In the genomic region with DNA sequence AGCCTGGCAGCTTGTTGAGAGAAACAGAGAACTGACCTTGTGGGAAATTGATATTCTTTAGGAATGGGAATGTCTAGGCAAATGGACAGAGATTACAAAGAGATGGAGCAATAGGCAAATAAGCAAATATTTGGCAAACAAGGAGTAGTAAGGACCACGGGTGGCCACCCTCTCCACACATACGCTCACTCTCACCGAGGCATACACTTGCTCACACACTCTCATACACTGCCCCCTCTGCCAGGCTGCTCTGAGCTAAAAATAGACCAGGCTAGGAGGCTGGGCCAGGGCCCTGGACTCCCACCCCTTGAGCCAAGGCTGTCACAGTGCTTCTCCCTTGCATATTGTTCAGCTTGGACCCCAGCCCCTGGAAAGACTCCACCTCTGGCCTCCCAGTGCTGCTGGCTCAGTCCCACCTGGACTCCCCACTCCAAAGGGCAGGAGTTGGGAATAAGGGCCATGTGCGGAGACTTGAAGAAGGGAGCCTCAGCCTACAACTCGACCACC, we compare ENCODE assay signal across 13 cellular contexts. TPM values are rescaled to one million over a fixed set of nuclear protein-coding genes. Genes with fewer than 3 reads are reported as not detected.
DNase-seq lines count a peak whose midpoint lies in the region; ATAC-seq and TF ChIP-seq lines count a peak whose summit lies in the region.
"Had no signal": no experiment of that assay in that cellular context is flagged by ENCODE, and none has a peak within 500 bp of the region (broad histone marks: within the 10 kb centered on the region; RNA-seq: fewer than 3 reads in every experiment).

No MANE protein-coding gene starts in this region.

- H4K91ac ChIP-seq in neuronal stem cell (ENCODE audit: low read depth, low read length, poor library complexity): no peak overlapping the region

- H2BK12ac ChIP-seq in neuronal stem cell (ENCODE audit: low read length): no peak overlapping the region

- H2BK5ac ChIP-seq in neuronal stem cell (ENCODE audit: low read length): no peak overlapping the region

- H3K9me3 ChIP-seq in Caco-2: no peaks in the 10 kb centered on the region
- H3K9me3 ChIP-seq in neuronal stem cell (replicated peaks in 1 of 2; ENCODE audit: control insufficient read depth in 2 of 2, insufficient read depth in 1 of 2, low read depth in 1 of 2, low read length in 2 of 2): no peaks in the 10 kb centered on the region
- no peaks in the 10 kb centered on the region for H3K9me3 ChIP-seq in effector memory CD4-positive, alpha-beta T cell (ENCODE audit: control insufficient read depth, low read length)

- DNase-seq in Caco-2 (no peak), WTC11 (ENCODE audit: low spot score) (no peak), left ventricle myocardium superior (peak; percentile 67), neuronal stem cell (ENCODE audit: low spot score) (no peak), NCI-H146 treated with DMSO at 0.1 percent for 48 hours (lab: John Stamatoyannopoulos, UW; ENCODE audit: unreplicated experiment) (no peak)
- DNase-seq in stimulated activated naive CD4-positive, alpha-beta T cell (lab: John Stamatoyannopoulos, UW): no peak
- DNase-seq in effector memory CD4-positive, alpha-beta T cell: no peak
- DNase-seq: activated T-cell treated with anti-CD3 and anti-CD28 coated beads, Interleukin-2, amount 50 U/mL, for 72 hours; MV-4-11 had no signal

- peak overlapping the region; percentile 88 for H2AK5ac ChIP-seq in neuronal stem cell (ENCODE audit: low read depth, low read length)

- H3K27me3 Mint-ChIP-seq in Caco-2 (ENCODE audit: insufficient read depth, unreplicated experiment) (peaks cover 40% of the 10 kb centered on the region), WTC11 (ENCODE audit: low read depth) (peaks cover 68% of the 10 kb centered on the region)

- H3K4me1 ChIP-seq in Caco-2 (no peaks in the 10 kb centered on the region), neuronal stem cell (ENCODE audit: control insufficient read depth in 2 of 2, insufficient read depth in 1 of 2, low read depth in 1 of 2, low read length in 2 of 2) (peaks cover 0 to 25% of the 10 kb centered on the region in 2 donors)
- peaks cover 5% of the 10 kb centered on the region for H3K4me1 ChIP-seq in effector memory CD4-positive, alpha-beta T cell (ENCODE audit: control insufficient read depth, insufficient read depth, low read length, poor library complexity, severe bottlenecking)

- H3K23ac ChIP-seq in neuronal stem cell (ENCODE audit: low read depth, low read length, poor library complexity): no peak overlapping the region

- peak overlapping the region; percentile 89 for H3K18ac ChIP-seq in neuronal stem cell (ENCODE audit: low read length)

- CTCF ChIA-PET in Caco-2 (lab: Charles Lee): no interaction called here
- CTCF ChIA-PET in WTC11 (lab: Charles Lee): interaction anchor here (1.0 to 3.1 kb wide), 9 partner anchors 8 to 188 kb away, joined by 3 to 26 read pairs (median 4); no protein-coding TSS in a partner anchor

- WGBS in neuronal stem cell (ENCODE audit: extremely low coverage in 2 of 2, insufficient read length in 2 of 2, insufficient replicate concordance in 1 of 2), 2 donors: no CpG with 5 or more reads among the region's 5 CpGs

- POLR2A ChIA-PET in Caco-2 (lab: Charles Lee) (no interaction called here), WTC11 (lab: Charles Lee) (no interaction called here)

- H3K36me3 ChIP-seq in Caco-2 (ENCODE audit: control insufficient read depth, insufficient read depth, low read length): no peaks in the 10 kb centered on the region
- no peaks in the 10 kb centered on the region for H3K36me3 ChIP-seq in neuronal stem cell (replicated peaks in 1 of 2; ENCODE audit: control insufficient read depth in 2 of 2, insufficient read depth in 2 of 2, low read length in 2 of 2)
- no peaks in the 10 kb centered on the region for H3K36me3 ChIP-seq in effector memory CD4-positive, alpha-beta T cell (ENCODE audit: control insufficient read depth, insufficient read depth, low read length)

- H4K8ac ChIP-seq in neuronal stem cell (ENCODE audit: low read depth, low read length): no peak overlapping the region

- H2AFZ ChIP-seq in neuronal stem cell (ENCODE audit: low read length): no peak overlapping the region

- peak; percentile 23 for ATAC-seq in WTC11
- peak; percentile 85 for ATAC-seq in left ventricle myocardium superior
- no peak for ATAC-seq in GM19035 (IDR thresholded peaks at IDR 0.05; ENCODE audit: unreplicated experiment)

- H2BK120ac ChIP-seq in neuronal stem cell (ENCODE audit: low read depth, low read length): no peak overlapping the region

- no peaks in the 10 kb centered on the region for H3K79me1 ChIP-seq in neuronal stem cell (ENCODE audit: low read depth, low read length)

- TF ChIP-seq CTCF in Caco-2 (IDR thresholded peaks at IDR 0.05; ENCODE audit: insufficient read depth in 1 of 2, low read depth in 1 of 2, low read length in 1 of 2, severe bottlenecking in 1 of 2, unreplicated experiment in 1 of 2) (no peak), WTC11 (IDR thresholded peaks at IDR 0.05) (no peak)

- H3K4me1 Mint-ChIP-seq in Caco-2 (ENCODE audit: low read depth, unreplicated experiment): peaks cover 11% of the 10 kb centered on the region
- H3K4me1 Mint-ChIP-seq in WTC11: peaks cover 63% of the 10 kb centered on the region

- H3K4me3 Mint-ChIP-seq in Caco-2 (ENCODE audit: unreplicated experiment) (peak overlapping the region; percentile 43), WTC11 (peak overlapping the region; percentile 71)

- no peaks in the 10 kb centered on the region for H3K9me3 Mint-ChIP-seq in Caco-2 (ENCODE audit: unreplicated experiment)
- H3K9me3 Mint-ChIP-seq in WTC11: no peaks in the 10 kb centered on the region
- H3K9me3 Mint-ChIP-seq: activated T-cell treated with anti-CD3 and anti-CD28 coated beads, Interleukin-2, amount 50 U/mL, for 72 hours had no signal

- peak overlapping the region; percentile 40 for H2BK15ac ChIP-seq in neuronal stem cell (ENCODE audit: low read length)

- no peak overlapping the region for H3K4me2 ChIP-seq in neuronal stem cell (ENCODE audit: insufficient read depth, low read length, poor library complexity, severe bottlenecking)

- no peak overlapping the region for H3K4me3 ChIP-seq in Caco-2 (ENCODE audit: low read depth, low read length)
- no peak overlapping the region for H3K4me3 ChIP-seq in neuronal stem cell (ENCODE audit: low read length in 2 of 2)
- no peak overlapping the region for H3K4me3 ChIP-seq in effector memory CD4-positive, alpha-beta T cell (ENCODE audit: insufficient read depth, low read depth, low read length, poor library complexity, severe bottlenecking)

- H3K27ac Mint-ChIP-seq in Caco-2 (ENCODE audit: unreplicated experiment) (no peak overlapping the region), WTC11 (no peak overlapping the region)
- H3K27ac Mint-ChIP-seq: activated T-cell treated with anti-CD3 and anti-CD28 coated beads, Interleukin-2, amount 50 U/mL, for 72 hours had no signal

- H3K27me3 ChIP-seq in Caco-2 (replicated peaks; ENCODE audit: control insufficient read depth, insufficient read depth, low read length): peaks cover 2% of the 10 kb centered on the region
- peaks cover 0 to 65% (median 11%) of the 10 kb centered on the region in 3 experiments for H3K27me3 ChIP-seq in neuronal stem cell (ENCODE audit: control insufficient read depth in 3 of 3, insufficient read depth in 3 of 3, low read depth in 1 of 3, low read length in 3 of 3)
- peaks cover 17% of the 10 kb centered on the region for H3K27me3 ChIP-seq in effector memory CD4-positive, alpha-beta T cell (replicated peaks; ENCODE audit: control insufficient read depth, insufficient read depth, low read length, poor library complexity, severe bottlenecking)

- no peak overlapping the region for H3K14ac ChIP-seq in neuronal stem cell (ENCODE audit: low read length)

- H3K27ac ChIP-seq in neuronal stem cell (replicated peaks; ENCODE audit: low read length): no peak overlapping the region
- H3K27ac ChIP-seq in effector memory CD4-positive, alpha-beta T cell (ENCODE audit: insufficient read depth, low read length, poor library complexity, severe bottlenecking): no peak overlapping the region

- intact Hi-C loops in Caco-2 (cut with micrococcal nuclease; ENCODE audit: unreplicated experiment): no loop called here
- intact Hi-C loops in left ventricle myocardium superior (cut with micrococcal nuclease): no loop called here

- H3K9ac ChIP-seq in neuronal stem cell (ENCODE audit: low read depth, low read length, poor library complexity): peak overlapping the region; percentile 45

- H3K36me3 Mint-ChIP-seq in Caco-2 (ENCODE audit: insufficient read depth, unreplicated experiment) (no peaks in the 10 kb centered on the region), WTC11 (no peaks in the 10 kb centered on the region)

- BruUV-seq in Caco-2 (replicated peaks; lab: Mats Ljungman, UMichigan): no TSS peak

- no peak overlapping the region for H3K4ac ChIP-seq in neuronal stem cell (ENCODE audit: low read length)

TF ChIP-seq in WTC11, 78 proteins besides CTCF, POLR2A, EP300 and RAD21:
- TF ChIP-seq ATF1 (CRISPR knock-in tag; IDR thresholded peaks at IDR 0.05) (no peak), ELF4 (CRISPR knock-in tag; IDR thresholded peaks at IDR 0.05; ENCODE audit: low read depth) (no peak), GTF2I (CRISPR knock-in tag; conservative IDR thresholded peaks at IDR 0.05) (no peak), FOXK1 (CRISPR knock-in tag; IDR thresholded peaks at IDR 0.05) (no peak), MYBL2 (CRISPR knock-in tag; IDR thresholded peaks at IDR 0.05) (no peak), ZNF423 (CRISPR knock-in tag; IDR thresholded peaks at IDR 0.05) (no peak)

RNA-seq across cellular contexts. Expression of gene PPP1R1A, which starts 1.1 kb away (rescaled TPM):
- total RNA-seq in Caco-2 (2022): 0.43 TPM in 1 of 2 replicates, not detected in the other
- 12.4 to 15.5 TPM (median 13.1 TPM) in 3 replicates for total RNA-seq in WTC11 (2021)
- 298 TPM for total RNA-seq in left ventricle myocardium superior
- 23.3 TPM for polyA plus RNA-seq in neuronal stem cell (2013, experiment 1 of 2)
- 25.6 TPM for polyA plus RNA-seq in neuronal stem cell (2013, experiment 2 of 2)
- total RNA-seq: activated T-cell treated with anti-CD3 and anti-CD28 coated beads, Interleukin-2, amount 50 U/mL, for 72 hours; dermis microvascular lymphatic vessel endothelial cell had no signal
- polyA plus RNA-seq: BJ had no signal

RNA-seq across cellular contexts. Expression of gene PDE1B, which starts 38.0 kb away (rescaled TPM):
- total RNA-seq in Caco-2 (2022): not detected in 2 replicates
- total RNA-seq in WTC11 (2021): 0.41 to 1.9 TPM (median 0.64 TPM) in 3 replicates
- total RNA-seq in left ventricle myocardium superior: 2.8 TPM
- polyA plus RNA-seq in neuronal stem cell (2013, experiment 1 of 2): 3.9 TPM
- 4.1 TPM for polyA plus RNA-seq in neuronal stem cell (2013, experiment 2 of 2)
- total RNA-seq: dermis microvascular lymphatic vessel endothelial cell had no signal

RNA-seq across cellular contexts. Expression of gene LACRT, which starts 47.3 kb away (rescaled TPM):
- total RNA-seq in Caco-2 (2022): not detected in 2 replicates
- total RNA-seq in WTC11 (2021): not detected in 3 replicates
- total RNA-seq in left ventricle myocardium superior: not detected
- not detected for polyA plus RNA-seq in neuronal stem cell (2013, experiment 1 of 2)
- not detected for polyA plus RNA-seq in neuronal stem cell (2013, experiment 2 of 2)
- total RNA-seq: activated T-cell treated with anti-CD3 and anti-CD28 coated beads, Interleukin-2, amount 50 U/mL, for 72 hours; dermis microvascular lymphatic vessel endothelial cell; subcutaneous adipose tissue had no signal
- polyA plus RNA-seq: BJ had no signal

Comparison
In these comparisons a context has a peak if more than half of its experiments do, and no peak if none do; other contexts are left out.
1. RNA of gene PPP1R1A, which starts 1.1 kb away (total RNA-seq): 298 TPM in left ventricle myocardium superior (single experiment); 12.4 to 15.5 TPM in WTC11 and 0.43 TPM in Caco-2; every median in the first group is over 10 times any median in the second.